In the genomic region with DNA sequence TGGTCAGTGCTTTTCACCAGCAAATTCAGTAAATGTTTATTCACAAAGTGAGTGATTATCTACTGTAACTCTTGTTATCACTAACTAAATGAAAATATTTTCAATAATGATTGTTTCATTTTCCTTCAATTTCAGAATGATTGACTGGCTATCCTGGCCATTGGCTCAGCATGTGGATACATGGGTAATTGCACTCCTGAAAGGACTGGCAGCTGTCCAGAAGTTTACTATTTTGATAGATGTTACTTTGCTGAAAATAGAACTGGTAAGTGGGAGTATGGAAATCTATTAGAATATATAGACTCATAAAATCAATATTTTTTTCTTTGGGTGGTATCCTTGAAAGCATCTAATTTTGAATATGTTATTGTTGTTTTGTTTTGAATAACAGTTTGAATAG, we compare ENCODE assay signal across 26 cellular contexts.
"Had no signal": no experiment of that assay in that cellular context is flagged by ENCODE, and none has a peak within 500 bp of the region (broad histone marks: within the 10 kb centered on the region; RNA-seq: fewer than 3 reads in every experiment).

No MANE protein-coding gene starts in this region.

- H3K4me1 ChIP-seq: foreskin keratinocyte, right lobe of liver, thyroid gland, vagina had no signal

- H3K27ac ChIP-seq: coronary artery, esophagus muscularis mucosa, foreskin keratinocyte, neutrophil, pancreas, right lobe of liver, thyroid gland, vagina had no signal

- H3K27me3 ChIP-seq: esophagus muscularis mucosa, foreskin keratinocyte, neutrophil, pancreas, right lobe of liver, thyroid gland, vagina had no signal

- DNase-seq: dermis blood vessel endothelial cell; effector memory CD4-positive, alpha-beta T cell; foreskin keratinocyte; glutamatergic neuron; hypothalamus; immature natural killer cell; islet precursor cell; kidney glomerular epithelial cell; mesenchymal stem cell; mucosa of descending colon; naive B cell; pancreas; retina; right lobe of liver; small intestine; stimulated activated CD4-positive, alpha-beta T cell treated with anti-CD3 and anti-CD28 coated beads, Interleukin-15, amount 100 ng/mL, for 24 hours; stimulated activated CD4-positive, alpha-beta T cell treated with anti-CD3 and anti-CD28 coated beads, Interleukin-2, amount 100 ng/mL, for 48 hours; stimulated activated naive CD4-positive, alpha-beta T cell; stimulated activated naive CD8-positive, alpha-beta T cell treated with anti-CD3 and anti-CD28 coated beads, Interleukin-15, amount 100 ng/mL, for 72 hours; thyroid gland; trophoblast cell had no signal

- H3K9me3 ChIP-seq: esophagus muscularis mucosa, mucosa of descending colon, neutrophil, pancreas, right lobe of liver, thyroid gland, vagina had no signal

- H3K4me3 ChIP-seq: coronary artery, esophagus muscularis mucosa, mucosa of descending colon, pancreas, right lobe of liver, thyroid gland, vagina had no signal

- ATAC-seq: foreskin keratinocyte; mucosa of descending colon; natural killer cell treated with Interleukin-12 subunit alpha and Interleukin-12 subunit beta and Interleukin-15 and Interleukin-18, amount 100 ng/mL, for 72 hours; right lobe of liver; stimulated activated naive CD8-positive, alpha-beta T cell treated with anti-CD3 and anti-CD28 coated beads, Interleukin-15, amount 100 ng/mL, for 72 hours had no signal
